In genomic region chr10:72421895-72422540, GRCh38 we compare ENCODE assay signal across 2 cellular contexts.
TF ChIP-seq lines count a peak whose summit lies in the region.

No MANE protein-coding gene starts in this region.

TF ChIP-seq in HepG2, 621 proteins besides CTCF, POLR2A, EP300 and RAD21:
- TF ChIP-seq POLR2AphosphoS5 (IDR thresholded peaks at IDR 0.05; ENCODE audit: low read depth, low read length) (no peak), ZNF264 (CRISPR knock-in tag; IDR thresholded peaks at IDR 0.05) (0 out of 2 replicates have a peak, but pooled peaks have one; percentile 39)

TF ChIP-seq in GM12878, 131 proteins besides CTCF, POLR2A, EP300 and RAD21:
- no peak for TF ChIP-seq NR2C2 (IDR thresholded peaks at IDR 0.05; ENCODE audit: borderline replicate concordance, control insufficient read depth, insufficient read length, low read depth)
